ENCODE assay signal across 18 cellular contexts in genomic region chr1:235712812-235713211, GRCh38.
DNase-seq lines count a peak whose midpoint lies in the region; ATAC-seq, FAIRE-seq and TF ChIP-seq lines count a peak whose summit lies in the region.
"Had no signal": no experiment of that assay in that cellular context is flagged by ENCODE, and none has a peak within 500 bp of the region (broad histone marks: within the 10 kb centered on the region; RNA-seq: fewer than 3 reads in every experiment).

No MANE protein-coding gene starts in this region.

- H3K27me3 ChIP-seq in bronchial epithelial cell (ENCODE audit: control insufficient read depth, insufficient read depth, low read length), result no peaks in the 10 kb centered on the region

- DNase-seq in NCI-H510A treated with DMSO at 0.1 percent for 48 hours (lab: John Stamatoyannopoulos, UW) (peak; percentile 12), NCI-H510A (lab: John Stamatoyannopoulos, UW) (no peak), NCI-H2107 (lab: John Stamatoyannopoulos, UW) (peak; percentile 39), bronchial epithelial cell (ENCODE audit: low read depth) (peak; percentile 22), WTC11 (ENCODE audit: low spot score) (no peak), GDM1 (lab: John Stamatoyannopoulos, UW) (no peak)
- DNase-seq: Caco-2; CD4-positive, alpha-beta T cell; DMS79; GOT3; NCI-H1105; NCI-H1694; NCI-H2081 treated with DMSO at 0.1 percent for 48 hours; NCI-H82 had no signal

- H3K4me3 ChIP-seq in bronchial epithelial cell (ENCODE audit: low read depth, low read length), result no peak overlapping the region
- H3K4me3 ChIP-seq: A549 had no signal

- no peak for ATAC-seq in WTC11
- ATAC-seq: A549, HCT116, SK-N-SH treated with all-trans-retinoic acid at 6 μM for 48 hours had no signal

- peaks cover 4% of the 10 kb centered on the region; the same call in 1 of the 2 replicates for H3K4me1 Mint-ChIP-seq in WTC11

- H3K36me3 ChIP-seq in bronchial epithelial cell (ENCODE audit: control insufficient read depth, insufficient read depth, low read length), result peaks cover 3% of the 10 kb centered on the region

- POLR2A ChIA-PET in WTC11 (lab: Charles Lee), result no interaction called here

- TF ChIP-seq CTCF in bronchial epithelial cell (IDR thresholded peaks at IDR 0.05; ENCODE audit: insufficient read depth, low read length, severe bottlenecking) (no peak), WTC11 (IDR thresholded peaks at IDR 0.05) (no peak)

- H3K4me3 Mint-ChIP-seq in WTC11, result no peak overlapping the region
- H3K4me3 Mint-ChIP-seq: CD4-positive, alpha-beta T cell had no signal

- no peaks in the 10 kb centered on the region for H3K27me3 Mint-ChIP-seq in WTC11 (ENCODE audit: low read depth)
- H3K27me3 Mint-ChIP-seq: CD4-positive, alpha-beta T cell had no signal

- H3K9me3 Mint-ChIP-seq in WTC11, result no peaks in the 10 kb centered on the region
- H3K9me3 Mint-ChIP-seq: CD4-positive, alpha-beta T cell had no signal

- H3K27ac Mint-ChIP-seq in WTC11, result no peak overlapping the region
- H3K27ac Mint-ChIP-seq: CD4-positive, alpha-beta T cell had no signal

- CTCF ChIA-PET in WTC11 (lab: Charles Lee), result no interaction called here

- H3K36me3 Mint-ChIP-seq in WTC11, result no peaks in the 10 kb centered on the region

- no peak for FAIRE-seq in bronchial epithelial cell (lab: Jason Lieb, UNC)
- peak; percentile 61 for FAIRE-seq in islet of Langerhans (lab: Jason Lieb, UNC)
- FAIRE-seq: A549 had no signal

TF ChIP-seq in WTC11, 78 proteins besides CTCF, POLR2A, EP300 and RAD21:
- TF ChIP-seq GABPB1 (CRISPR knock-in tag; IDR thresholded peaks at IDR 0.05) (no peak), ZBTB43 (CRISPR knock-in tag; IDR thresholded peaks at IDR 0.05) (no peak), SOX15 (CRISPR knock-in tag; IDR thresholded peaks at IDR 0.05) (no peak), NFE2L1 (CRISPR knock-in tag; IDR thresholded peaks at IDR 0.05) (no peak), CREM (CRISPR knock-in tag; IDR thresholded peaks at IDR 0.05) (no peak), ZNF396 (CRISPR knock-in tag; IDR thresholded peaks at IDR 0.05; ENCODE audit: borderline replicate concordance) (no peak), MXD4 (CRISPR knock-in tag; IDR thresholded peaks at IDR 0.05; ENCODE audit: borderline replicate concordance) (no peak)
- TF ChIP-seq, protein P1, sequence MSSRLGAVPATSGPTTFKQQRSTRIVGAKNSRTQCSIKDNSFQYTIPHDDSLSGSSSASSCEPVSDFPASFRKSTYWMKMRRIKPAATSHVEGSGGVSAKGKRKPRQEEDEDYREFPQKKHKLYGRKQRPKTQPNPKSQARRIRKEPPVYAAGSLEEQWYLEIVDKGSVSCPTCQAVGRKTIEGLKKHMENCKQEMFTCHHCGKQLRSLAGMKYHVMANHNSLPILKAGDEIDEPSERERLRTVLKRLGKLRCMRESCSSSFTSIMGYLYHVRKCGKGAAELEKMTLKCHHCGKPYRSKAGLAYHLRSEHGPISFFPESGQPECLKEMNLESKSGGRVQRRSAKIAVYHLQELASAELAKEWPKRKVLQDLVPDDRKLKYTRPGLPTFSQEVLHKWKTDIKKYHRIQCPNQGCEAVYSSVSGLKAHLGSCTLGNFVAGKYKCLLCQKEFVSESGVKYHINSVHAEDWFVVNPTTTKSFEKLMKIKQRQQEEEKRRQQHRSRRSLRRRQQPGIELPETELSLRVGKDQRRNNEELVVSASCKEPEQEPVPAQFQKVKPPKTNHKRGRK (CRISPR knock-in tag; IDR thresholded peaks at IDR 0.05; ENCODE audit: borderline replicate concordance), result no peak
- TF ChIP-seq, protein P2, sequence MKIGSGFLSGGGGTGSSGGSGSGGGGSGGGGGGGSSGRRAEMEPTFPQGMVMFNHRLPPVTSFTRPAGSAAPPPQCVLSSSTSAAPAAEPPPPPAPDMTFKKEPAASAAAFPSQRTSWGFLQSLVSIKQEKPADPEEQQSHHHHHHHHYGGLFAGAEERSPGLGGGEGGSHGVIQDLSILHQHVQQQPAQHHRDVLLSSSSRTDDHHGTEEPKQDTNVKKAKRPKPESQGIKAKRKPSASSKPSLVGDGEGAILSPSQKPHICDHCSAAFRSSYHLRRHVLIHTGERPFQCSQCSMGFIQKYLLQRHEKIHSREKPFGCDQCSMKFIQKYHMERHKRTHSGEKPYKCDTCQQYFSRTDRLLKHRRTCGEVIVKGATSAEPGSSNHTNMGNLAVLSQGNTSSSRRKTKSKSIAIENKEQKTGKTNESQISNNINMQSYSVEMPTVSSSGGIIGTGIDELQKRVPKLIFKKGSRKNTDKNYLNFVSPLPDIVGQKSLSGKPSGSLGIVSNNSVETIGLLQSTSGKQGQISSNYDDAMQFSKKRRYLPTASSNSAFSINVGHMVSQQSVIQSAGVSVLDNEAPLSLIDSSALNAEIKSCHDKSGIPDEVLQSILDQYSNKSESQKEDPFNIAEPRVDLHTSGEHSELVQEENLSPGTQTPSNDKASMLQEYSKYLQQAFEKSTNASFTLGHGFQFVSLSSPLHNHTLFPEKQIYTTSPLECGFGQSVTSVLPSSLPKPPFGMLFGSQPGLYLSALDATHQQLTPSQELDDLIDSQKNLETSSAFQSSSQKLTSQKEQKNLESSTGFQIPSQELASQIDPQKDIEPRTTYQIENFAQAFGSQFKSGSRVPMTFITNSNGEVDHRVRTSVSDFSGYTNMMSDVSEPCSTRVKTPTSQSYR (CRISPR knock-in tag; IDR thresholded peaks at IDR 0.05), result no peak
- TF ChIP-seq, protein P3, sequence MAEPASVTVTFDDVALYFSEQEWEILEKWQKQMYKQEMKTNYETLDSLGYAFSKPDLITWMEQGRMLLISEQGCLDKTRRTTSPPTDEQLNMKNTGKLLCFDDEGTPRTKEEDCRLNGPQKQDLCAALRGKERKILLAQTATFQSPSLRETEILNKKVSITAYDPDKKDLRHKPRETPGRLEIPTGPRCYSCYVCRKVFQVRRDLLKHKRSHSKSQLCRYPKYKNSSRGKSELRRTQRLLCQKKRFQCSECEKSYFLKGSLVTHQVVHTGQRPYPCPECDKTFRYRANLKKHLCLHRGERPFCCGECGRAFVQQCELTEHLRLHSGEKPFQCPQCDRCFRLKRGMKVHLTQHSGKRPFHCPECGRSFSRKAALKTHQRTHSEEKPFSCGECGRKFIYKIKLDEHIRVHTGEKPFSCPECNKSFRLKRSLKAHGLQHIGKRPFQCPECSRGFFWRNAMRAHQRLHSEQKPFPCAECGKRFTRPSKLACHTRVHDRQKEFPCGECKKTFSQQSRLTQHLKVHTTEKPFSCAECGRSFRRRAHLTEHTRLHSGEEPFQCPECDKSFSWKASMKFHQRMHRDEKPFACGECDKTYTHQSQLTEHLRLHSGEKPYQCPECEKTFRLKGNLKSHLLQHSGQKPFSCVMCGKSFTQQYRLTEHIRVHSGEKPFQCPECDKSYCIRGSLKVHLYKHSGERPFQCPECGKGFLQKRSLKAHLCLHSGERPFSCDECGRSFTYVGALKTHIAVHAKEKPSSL (CRISPR knock-in tag; conservative IDR thresholded peaks at IDR 0.05), result no peak
- TF ChIP-seq, protein P4, sequence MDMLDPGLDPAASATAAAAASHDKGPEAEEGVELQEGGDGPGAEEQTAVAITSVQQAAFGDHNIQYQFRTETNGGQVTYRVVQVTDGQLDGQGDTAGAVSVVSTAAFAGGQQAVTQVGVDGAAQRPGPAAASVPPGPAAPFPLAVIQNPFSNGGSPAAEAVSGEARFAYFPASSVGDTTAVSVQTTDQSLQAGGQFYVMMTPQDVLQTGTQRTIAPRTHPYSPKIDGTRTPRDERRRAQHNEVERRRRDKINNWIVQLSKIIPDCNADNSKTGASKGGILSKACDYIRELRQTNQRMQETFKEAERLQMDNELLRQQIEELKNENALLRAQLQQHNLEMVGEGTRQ (CRISPR knock-in tag; IDR thresholded peaks at IDR 0.05), result no peak
- TF ChIP-seq, protein P5, sequence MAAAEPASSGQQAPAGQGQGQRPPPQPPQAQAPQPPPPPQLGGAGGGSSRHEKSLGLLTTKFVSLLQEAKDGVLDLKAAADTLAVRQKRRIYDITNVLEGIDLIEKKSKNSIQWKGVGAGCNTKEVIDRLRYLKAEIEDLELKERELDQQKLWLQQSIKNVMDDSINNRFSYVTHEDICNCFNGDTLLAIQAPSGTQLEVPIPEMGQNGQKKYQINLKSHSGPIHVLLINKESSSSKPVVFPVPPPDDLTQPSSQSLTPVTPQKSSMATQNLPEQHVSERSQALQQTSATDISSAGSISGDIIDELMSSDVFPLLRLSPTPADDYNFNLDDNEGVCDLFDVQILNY (CRISPR knock-in tag; IDR thresholded peaks at IDR 0.05), result no peak

Comparison
In these comparisons a context has a peak if more than half of its experiments do, and no peak if none do; other contexts are left out.
1. DNase-seq: peak in NCI-H510A treated with DMSO at 0.1 percent for 48 hours (single experiment), NCI-H2107 (single experiment) and bronchial epithelial cell (single experiment); none in NCI-H510A (single experiment), WTC11 (single experiment) and GDM1 (single experiment).